In the genomic region with DNA sequence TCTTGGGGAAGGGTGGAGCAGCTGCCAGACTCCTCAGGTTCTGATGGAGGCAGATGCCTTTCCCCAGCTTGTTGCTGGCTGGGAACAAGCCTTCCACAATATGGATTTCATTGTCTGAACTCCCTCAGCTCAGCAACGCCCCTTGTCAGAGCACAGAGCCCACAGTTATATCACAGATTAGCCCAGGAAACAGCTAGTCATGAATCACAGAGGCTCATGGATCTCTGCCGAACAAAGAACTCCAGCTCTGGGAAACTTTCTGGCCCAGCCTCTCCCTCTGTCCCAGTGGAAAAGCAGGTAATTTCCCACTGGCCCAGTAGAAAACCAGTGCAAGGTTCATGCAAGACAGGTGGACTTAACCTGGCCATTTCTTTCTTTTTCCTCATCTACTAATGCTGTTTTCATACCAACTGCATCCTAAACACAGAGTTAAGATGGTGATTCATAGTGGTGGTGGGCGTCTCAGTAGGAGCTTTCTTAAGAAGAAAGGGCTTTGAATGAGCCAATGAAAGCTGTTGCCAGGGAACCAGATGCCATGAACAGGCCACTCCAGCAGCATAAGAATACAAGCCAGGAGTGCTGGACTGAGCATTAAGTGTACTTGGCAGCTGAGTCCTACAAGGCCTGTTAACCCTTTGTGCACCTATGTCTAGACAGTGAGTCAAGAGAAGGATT, we compare ENCODE assay signal across 9 cellular contexts. TPM values are rescaled to one million over a fixed set of nuclear protein-coding genes. Genes with fewer than 3 reads are reported as not detected.
DNase-seq lines count a peak whose midpoint lies in the region; ATAC-seq and TF ChIP-seq lines count a peak whose summit lies in the region.
"Had no signal": no experiment of that assay in that cellular context is flagged by ENCODE, and none has a peak within 500 bp of the region (broad histone marks: within the 10 kb centered on the region; RNA-seq: fewer than 3 reads in every experiment).

No MANE protein-coding gene starts in this region.

- H3K4me3 Mint-ChIP-seq in endothelial cell (ENCODE audit: unreplicated experiment): no peak overlapping the region

- H3K4me1 ChIP-seq in muscle layer of colon (ENCODE audit: insufficient read depth, low read length): peaks cover 12% of the 10 kb centered on the region

- no peak overlapping the region for H3K9ac ChIP-seq in muscle layer of colon (ENCODE audit: low read length)

- H3K27me3 Mint-ChIP-seq in endothelial cell (ENCODE audit: unreplicated experiment): no peaks in the 10 kb centered on the region

- H3K27ac Mint-ChIP-seq in endothelial cell (ENCODE audit: unreplicated experiment): no peak overlapping the region

- TF ChIP-seq CTCF in AG09319 (IDR thresholded peaks at IDR 0.05; ENCODE audit: low read depth, low read length): no peak
- no peak for TF ChIP-seq CTCF in endothelial cell (IDR thresholded peaks at IDR 0.05; ENCODE audit: unreplicated experiment)

- DNase-seq in AG09319 (ENCODE audit: extremely low read depth, low read depth) (peak; percentile 73), LHCN-M2 (ENCODE audit: low read depth) (peak; percentile 76), dedifferentiated amniotic fluid mesenchymal stem cell (ENCODE audit: extremely low spot score) (peak; percentile 83), endothelial cell (ENCODE audit: low spot score) (no peak), NCI-H2107 (lab: John Stamatoyannopoulos, UW) (no peak)

- no peaks in the 10 kb centered on the region for H3K36me3 ChIP-seq in muscle layer of colon (ENCODE audit: insufficient read depth, low read length)

- H3K9me3 Mint-ChIP-seq in endothelial cell (ENCODE audit: unreplicated experiment): no peaks in the 10 kb centered on the region

- no peak overlapping the region for H3K4me3 ChIP-seq in muscle layer of colon (ENCODE audit: low read depth in 1 of 2, low read length in 2 of 2)
- H3K4me3 ChIP-seq: GM12878 had no signal

- no peaks in the 10 kb centered on the region for H3K27me3 ChIP-seq in muscle layer of colon (ENCODE audit: control insufficient read depth in 1 of 2, insufficient read depth in 2 of 2, low read length in 2 of 2)

- ATAC-seq in GM18517 (IDR thresholded peaks at IDR 0.05; ENCODE audit: unreplicated experiment): no peak
- no peak for ATAC-seq in HG03159 (IDR thresholded peaks at IDR 0.05; ENCODE audit: unreplicated experiment)
- ATAC-seq: GM12878 had no signal

- peaks cover 5% of the 10 kb centered on the region for H3K4me1 Mint-ChIP-seq in endothelial cell (ENCODE audit: unreplicated experiment)

- H3K27ac ChIP-seq in muscle layer of colon (ENCODE audit: low read depth, low read length): peak overlapping the region; percentile 71

- no peaks in the 10 kb centered on the region for H3K36me3 Mint-ChIP-seq in endothelial cell (ENCODE audit: low read depth, unreplicated experiment)

- H3K9me3 ChIP-seq in muscle layer of colon (ENCODE audit: low read length): no peaks in the 10 kb centered on the region

RNA-seq across cellular contexts. Expression of a gene that starts 8.7 kb away (rescaled TPM):
- total RNA-seq in LHCN-M2 (2014; rRNA removed) (not detected in 2 replicates), endothelial cell (ENCODE audit: unreplicated experiment) (0.08 TPM)
- polyA plus RNA-seq in LHCN-M2 (2012): not detected
- total RNA-seq: GM12878 had no signal

RNA-seq across cellular contexts. Expression of a gene that starts 30.7 kb away (rescaled TPM):
- total RNA-seq in LHCN-M2 (2014; rRNA removed) (13.5 and 14.5 TPM in 2 replicates), endothelial cell (ENCODE audit: unreplicated experiment) (42.2 TPM)
- 12.5 TPM for polyA plus RNA-seq in LHCN-M2 (2012)

Comparison
In these comparisons a context has a peak if more than half of its experiments do, and no peak if none do; other contexts are left out.
1. DNase-seq: peak in AG09319 (single experiment), LHCN-M2 (single experiment) and dedifferentiated amniotic fluid mesenchymal stem cell (single experiment); none in endothelial cell (single experiment) and NCI-H2107 (single experiment).